In genomic region chr7:1873857-1874521, GRCh38 we compare ENCODE assay signal across 32 cellular contexts.
"Had no signal": no experiment of that assay in that cellular context is flagged by ENCODE, and none has a peak within 500 bp of the region (broad histone marks: within the 10 kb centered on the region; RNA-seq: fewer than 3 reads in every experiment).

No MANE protein-coding gene starts in this region.

- H3K4me3 Mint-ChIP-seq: activated naive CD4-positive, alpha-beta T cell treated with anti-CD3 and anti-CD28 coated beads for 36 hours; activated naive CD8-positive, alpha-beta T cell treated with anti-CD3 and anti-CD28 coated beads for 36 hours; activated T-helper 1 cell treated with anti-CD3 and anti-CD28 coated beads, Interleukin-12 subunit alpha, Interleukin-12 subunit beta, Interleukin-2, Interleukin-4 antibody, amounts not matched to agents 30 ng/mL and 10 ng/mL and 1 ng/mL, durations not matched to agents 14 hours and 24 hours and 36 hours; brain; effector memory CD8-positive, alpha-beta T cell; nephron progenitor cell; T-helper 1 cell treated with Interleukin-12 subunit alpha and Interleukin-12 subunit beta and Interleukin-4 antibody, amounts not matched to agents 30 μg/mL and 1 μg/mL, for 36 hours had no signal

- H3K79me2 ChIP-seq: hepatocyte had no signal

- H3K36me3 ChIP-seq: adrenal gland, ascending aorta, gastrocnemius medialis, left ventricle myocardium inferior, pancreas, prostate gland, suprapubic skin, tibial artery had no signal

- H2AFZ ChIP-seq: hepatocyte had no signal

- H3K4me1 ChIP-seq: adrenal gland, ascending aorta, pancreas, prostate gland, tibial artery had no signal

- H3K9me3 ChIP-seq: adrenal gland, pancreas, prostate gland, suprapubic skin had no signal

- ATAC-seq: activated CD4-positive, CD25-positive, alpha-beta regulatory T cell treated with anti-CD3 and anti-CD28 coated beads, Interleukin-2, amount 50 U/mL, for 24 hours; effector memory CD8-positive, alpha-beta T cell; gastrocnemius medialis; stimulated activated naive B cell treated with anti-CD40 and anti-IgM and Interleukin-4, amounts not matched to agents 10 μg/mL and 1 μg/mL and 100 μg/mL, for 72 hours had no signal

- H3K27me3 ChIP-seq: adrenal gland, ascending aorta, dorsolateral prefrontal cortex, gastrocnemius medialis, hepatocyte, pancreas, suprapubic skin, tibial artery had no signal

- H3K27ac Mint-ChIP-seq: activated naive CD4-positive, alpha-beta T cell treated with anti-CD3 and anti-CD28 coated beads for 36 hours; activated naive CD8-positive, alpha-beta T cell treated with anti-CD3 and anti-CD28 coated beads for 36 hours; activated T-helper 1 cell treated with anti-CD3 and anti-CD28 coated beads, Interleukin-12 subunit alpha, Interleukin-12 subunit beta, Interleukin-2, Interleukin-4 antibody, amounts not matched to agents 30 ng/mL and 10 ng/mL and 1 ng/mL, durations not matched to agents 14 hours and 24 hours and 36 hours; brain; nephron progenitor cell; stimulated activated naive B cell treated with anti-CD40 and anti-IgM and Interleukin-4, amounts not matched to agents 10 μg/mL and 1 μg/mL and 100 μg/mL, for 72 hours; T-helper 1 cell treated with Interleukin-12 subunit alpha and Interleukin-12 subunit beta and Interleukin-4 antibody, amounts not matched to agents 30 μg/mL and 1 μg/mL, for 36 hours had no signal

- H3K27me3 Mint-ChIP-seq: activated naive CD8-positive, alpha-beta T cell treated with anti-CD3 and anti-CD28 coated beads for 36 hours; effector memory CD8-positive, alpha-beta T cell; stimulated activated naive B cell treated with anti-CD40 and anti-IgM and Interleukin-4, amounts not matched to agents 10 μg/mL and 1 μg/mL and 100 μg/mL, for 72 hours had no signal

- H3K4me2 ChIP-seq: hepatocyte, smooth muscle cell had no signal

- DNase-seq: activated CD4-positive, alpha-beta T cell treated with anti-CD3 and anti-CD28 coated beads for 48 hours; activated CD4-positive, alpha-beta T cell treated with anti-CD3 and anti-CD28 coated beads, Interleukin-2, amount 50 U/mL, for 48 hours; activated CD8-positive, alpha-beta memory T cell treated with anti-CD3 and anti-CD28 coated beads for 24 hours; activated effector memory CD4-positive, alpha-beta T cell treated with anti-CD3 and anti-CD28 coated beads, Interleukin-2, amount 50 U/mL, for 16 hours; activated naive CD4-positive, alpha-beta T cell treated with anti-CD3 and anti-CD28 coated beads for 36 hours; activated naive CD8-positive, alpha-beta T cell treated with anti-CD3 and anti-CD28 coated beads for 36 hours; adrenal gland; dorsolateral prefrontal cortex; effector memory CD8-positive, alpha-beta T cell; erythroblast; gastrocnemius medialis; islet precursor cell; left ventricle myocardium inferior; nephron progenitor cell; nucleus accumbens; stimulated activated CD4-positive, alpha-beta T cell treated with anti-CD3 and anti-CD28 coated beads, Interleukin-1b, Interleukin-23, amount 100 ng/mL, for 48 hours; stimulated activated CD4-positive, alpha-beta T cell treated with anti-CD3 and anti-CD28 coated beads, Interleukin-4, amount 100 ng/mL, for 4 hours; stimulated activated CD8-positive, alpha-beta memory T cell treated with anti-CD3 and anti-CD28 coated beads, Interleukin-4, amount 100 ng/mL, for 48 hours; stimulated activated naive B cell treated with anti-CD40 and anti-IgM and Interleukin-4, amounts not matched to agents 10 μg/mL and 1 μg/mL and 100 μg/mL, for 72 hours; tibial artery had no signal

- H3K27ac ChIP-seq: adrenal gland, ascending aorta, coronary artery, dorsolateral prefrontal cortex, hepatocyte, left ventricle myocardium inferior, pancreas, prostate gland, suprapubic skin, tibial artery had no signal

- H3K4me3 ChIP-seq: adrenal gland, ascending aorta, coronary artery, dorsolateral prefrontal cortex, gastrocnemius medialis, hepatocyte, left ventricle myocardium inferior, lung, pancreas, prostate gland, smooth muscle cell, suprapubic skin, tibial artery had no signal

- FAIRE-seq: pancreas had no signal
